In genomic region chr1:6511461-6512244, GRCh38 we compare ENCODE assay signal across 19 cellular contexts. TPM values are rescaled to one million over a fixed set of nuclear protein-coding genes. Genes with fewer than 3 reads are reported as not detected.
"Had no signal": no experiment of that assay in that cellular context is flagged by ENCODE, and none has a peak within 500 bp of the region (broad histone marks: within the 10 kb centered on the region; RNA-seq: fewer than 3 reads in every experiment).

No MANE protein-coding gene starts in this region.

- H3K4me3 ChIP-seq: body of pancreas, tibial nerve had no signal

- ATAC-seq: body of pancreas; stimulated activated naive B cell treated with anti-CD40 and anti-IgM and Interleukin-4, amounts not matched to agents 10 μg/mL and 1 μg/mL and 100 μg/mL, for 72 hours had no signal

- H3K27me3 ChIP-seq: body of pancreas had no signal

- H3K27ac ChIP-seq: body of pancreas, parathyroid adenoma had no signal

- H3K79me2 ChIP-seq: parathyroid adenoma had no signal

- H3K4me1 ChIP-seq: body of pancreas, parathyroid adenoma had no signal

- H3K9ac ChIP-seq: parathyroid adenoma had no signal

- DNase-seq: activated CD4-positive, alpha-beta T cell treated with anti-CD3 and anti-CD28 coated beads, Interleukin-2, amount 50 U/mL, for 1 hour; activated CD8-positive, alpha-beta memory T cell treated with anti-CD3 and anti-CD28 coated beads for 24 hours; activated gamma-delta T cell treated with Interleukin-2 at 50 U/mL for 16 hours; activated naive CD8-positive, alpha-beta T cell treated with anti-CD3 and anti-CD28 coated beads for 36 hours; amygdala; body of pancreas; central memory CD4-positive, alpha-beta T cell; cortex of kidney; effector memory CD4-positive, alpha-beta T cell; foreskin fibroblast; glutamatergic neuron; hypothalamus; stimulated activated CD4-positive, alpha-beta T cell treated with anti-CD3 and anti-CD28 coated beads, Interleukin-2, amount 100 ng/mL, for 48 hours; stimulated activated naive B cell treated with anti-CD40 and anti-IgM and Interleukin-4, amounts not matched to agents 10 μg/mL and 1 μg/mL and 100 μg/mL, for 72 hours; SW 1271 had no signal

- H3K36me3 ChIP-seq: tibial nerve had no signal

- H2AFZ ChIP-seq: parathyroid adenoma had no signal

- H3K9me3 ChIP-seq: body of pancreas, tibial nerve had no signal

RNA-seq across cellular contexts. Expression of gene TAS1R1, which starts 43.5 kb away (rescaled TPM):
- total RNA-seq: activated naive CD8-positive, alpha-beta T cell treated with anti-CD3 and anti-CD28 coated beads for 36 hours; body of pancreas; renal cortical epithelial cell had no signal
- polyA plus RNA-seq: neural cell had no signal
